In genomic region chr19:16470911-16471811, GRCh38 we compare ENCODE assay signal across 9 cellular contexts. TPM values are rescaled to one million over a fixed set of nuclear protein-coding genes. Genes with fewer than 3 reads are reported as not detected.
DNase-seq lines count a peak whose midpoint lies in the region; ATAC-seq, FAIRE-seq and TF ChIP-seq lines count a peak whose summit lies in the region.
"Had no signal": no experiment of that assay in that cellular context is flagged by ENCODE, and none has a peak within 500 bp of the region (broad histone marks: within the 10 kb centered on the region; RNA-seq: fewer than 3 reads in every experiment).

No MANE protein-coding gene starts in this region.

- no peaks in the 10 kb centered on the region for H3K9me3 ChIP-seq in pancreas

- H3K9me3 Mint-ChIP-seq in activated CD8-positive, alpha-beta memory T cell treated with anti-CD3 and anti-CD28 coated beads, Interleukin-2, amount 10 ng/mL, durations not matched to agents 7 days and 5 days (ENCODE audit: low read depth) = no peaks in the 10 kb centered on the region

- FAIRE-seq in pancreas (lab: Jason Lieb, UNC) = no peak
- FAIRE-seq: TTC549 had no signal

- peaks cover 4% of the 10 kb centered on the region for H3K36me3 Mint-ChIP-seq in activated CD8-positive, alpha-beta memory T cell treated with anti-CD3 and anti-CD28 coated beads, Interleukin-2, amount 10 ng/mL, durations not matched to agents 7 days and 5 days

- TF ChIP-seq CTCF in fibroblast of villous mesenchyme (IDR thresholded peaks at IDR 0.05; ENCODE audit: insufficient read depth, low read depth, low read length) = no peak
- TF ChIP-seq CTCF in pancreas (IDR thresholded peaks at IDR 0.05) = no peak

- peaks cover 4% of the 10 kb centered on the region for H3K27me3 Mint-ChIP-seq in activated CD8-positive, alpha-beta memory T cell treated with anti-CD3 and anti-CD28 coated beads, Interleukin-2, amount 10 ng/mL, durations not matched to agents 7 days and 5 days

- peak overlapping the region; percentile 21 for H3K27ac Mint-ChIP-seq in activated CD8-positive, alpha-beta memory T cell treated with anti-CD3 and anti-CD28 coated beads, Interleukin-2, amount 10 ng/mL, durations not matched to agents 7 days and 5 days

- H3K4me1 Mint-ChIP-seq in activated CD8-positive, alpha-beta memory T cell treated with anti-CD3 and anti-CD28 coated beads, Interleukin-2, amount 10 ng/mL, durations not matched to agents 7 days and 5 days = peaks cover 24% of the 10 kb centered on the region

- CTCF ChIA-PET in activated CD8-positive, alpha-beta memory T cell treated with anti-CD3 and anti-CD28 coated beads, Interleukin-2, amount 10 ng/mL, durations not matched to agents 7 days and 5 days (lab: Charles Lee) = interaction anchor here (0.8 to 1.7 kb wide), 4 partner anchors 11 to 30 kb away, joined by 3 to 5 read pairs (median 3); no protein-coding TSS in a partner anchor

- H3K4me1 ChIP-seq in pancreas = peaks cover 0 to 13% (median 6%) of the 10 kb centered on the region in 3 donors

- no peaks in the 10 kb centered on the region for H3K36me3 ChIP-seq in pancreas

- no peaks in the 10 kb centered on the region for H3K27me3 ChIP-seq in pancreas

- H3K4me3 ChIP-seq in fibroblast of villous mesenchyme (ENCODE audit: low read depth, low read length) (peak overlapping the region; percentile 81), pancreas (peak overlapping the region; percentile 73 to 95 (median 92))

- DNase-seq in COLO829 (ENCODE audit: low spot score) (peak; percentile 23), fibroblast of villous mesenchyme (ENCODE audit: low read depth) (no peak), pancreas (peak in 4 of 6 donors; percentile 13 to 83 (median 46)), mesenteric fat pad (ENCODE audit: low spot score) (no peak), NCI-H774 (lab: John Stamatoyannopoulos, UW) (no peak)
- DNase-seq in activated CD8-positive, alpha-beta memory T cell treated with anti-CD3 and anti-CD28 coated beads, Interleukin-2, amount 10 ng/mL, durations not matched to agents 7 days and 5 days = peak; percentile 59

- ATAC-seq in GM19455 (IDR thresholded peaks at IDR 0.05; ENCODE audit: unreplicated experiment) (peak; percentile 27), HG03565 (IDR thresholded peaks at IDR 0.05; ENCODE audit: unreplicated experiment) (peak; percentile 18), pancreas (peak; percentile 10 to 48 (median 26))
- ATAC-seq in activated CD8-positive, alpha-beta memory T cell treated with anti-CD3 and anti-CD28 coated beads, Interleukin-2, amount 10 ng/mL, durations not matched to agents 7 days and 5 days = peak; percentile 28

- H3K27ac ChIP-seq in pancreas = peak overlapping the region; percentile 51 to 79 (median 68)

- intact Hi-C loops in pancreas (cut with DNase I) = no loop called here

- peak overlapping the region; percentile 86 for H3K4me3 Mint-ChIP-seq in activated CD8-positive, alpha-beta memory T cell treated with anti-CD3 and anti-CD28 coated beads, Interleukin-2, amount 10 ng/mL, durations not matched to agents 7 days and 5 days

- WGBS in pancreas, 2 donors = 0% methylated on average over 37 to 67 of the region's 67 CpGs

RNA-seq across cellular contexts. Expression of gene EPS15L1, which starts 0.6 kb away (rescaled TPM):
- total RNA-seq in activated CD8-positive, alpha-beta memory T cell treated with anti-CD3 and anti-CD28 coated beads, Interleukin-2, amount 10 ng/mL, durations not matched to agents 7 days and 5 days = 10 to 100 TPM; 40.7 to 42.6 TPM
- total RNA-seq in fibroblast of villous mesenchyme = 16.1 and 18.6 TPM in 2 replicates
- 10 to 100 TPM; 14.8 to 21.1 (median 16.8) TPM for total RNA-seq in pancreas
- 10 to 100 TPM; 15.2 to 18.2 TPM for polyA plus RNA-seq in pancreas
- total RNA-seq in mesenteric fat pad = 35.6 TPM

RNA-seq across cellular contexts. Expression of gene CALR3, which starts 24.8 kb away (rescaled TPM):
- total RNA-seq in activated CD8-positive, alpha-beta memory T cell treated with anti-CD3 and anti-CD28 coated beads, Interleukin-2, amount 10 ng/mL, durations not matched to agents 7 days and 5 days = not detected
- total RNA-seq in fibroblast of villous mesenchyme (not detected in 2 replicates), pancreas (not detected), mesenteric fat pad (not detected)
- under 1 TPM in 1 of 2 donors, not detected in 1; 0.07 TPM for polyA plus RNA-seq in pancreas

RNA-seq across cellular contexts. Expression of gene C19orf44, which starts 25.0 kb away (rescaled TPM):
- 1 to 10 TPM; 3.5 to 3.6 TPM for total RNA-seq in activated CD8-positive, alpha-beta memory T cell treated with anti-CD3 and anti-CD28 coated beads, Interleukin-2, amount 10 ng/mL, durations not matched to agents 7 days and 5 days
- 4.2 and 6.0 TPM in 2 replicates for total RNA-seq in fibroblast of villous mesenchyme
- total RNA-seq in pancreas = 1 to 10 TPM; 1.9 to 5.1 (median 3.3) TPM
- polyA plus RNA-seq in pancreas = 1 to 10 TPM; 6.5 to 7.4 TPM
- 3.2 TPM for total RNA-seq in mesenteric fat pad

Comparison
In these comparisons a context has a peak if more than half of its experiments do, and no peak if none do; other contexts are left out.
1. DNase-seq: peak in COLO829 (single experiment), activated CD8-positive, alpha-beta memory T cell treated with anti-CD3 and anti-CD28 coated beads, Interleukin-2, amount 10 ng/mL, durations not matched to agents 7 days and 5 days (single experiment) and pancreas (4 of 6); none in fibroblast of villous mesenchyme (single experiment), mesenteric fat pad (single experiment) and NCI-H774 (single experiment).
2. Peak in every context shown above with its lines, with median percentiles within 50 percentile points of each other: ATAC-seq.